In genomic region chr3:98445949-98446406, GRCh38 we compare ENCODE assay signal across 1 cellular context.
TF ChIP-seq lines count a peak whose summit lies in the region.

No MANE protein-coding gene starts in this region.

TF ChIP-seq in WTC11, 78 proteins besides CTCF, POLR2A, EP300 and RAD21 (continued from another document):
- TF ChIP-seq ERG (CRISPR knock-in tag; IDR thresholded peaks at IDR 0.05), result no peak
- TF ChIP-seq MXD4 (CRISPR knock-in tag; IDR thresholded peaks at IDR 0.05; ENCODE audit: borderline replicate concordance), result no peak
- TF ChIP-seq ZNF671 (CRISPR knock-in tag; IDR thresholded peaks at IDR 0.05), result no peak
